Comparison of ENCODE assay signal across 11 cellular contexts in genomic region chr17:40530988-40531971, GRCh38. TPM values are rescaled to one million over a fixed set of nuclear protein-coding genes. Genes with fewer than 3 reads are reported as not detected.
DNase-seq lines count a peak whose midpoint lies in the region; ATAC-seq, FAIRE-seq and TF ChIP-seq lines count a peak whose summit lies in the region.
"Had no signal": no experiment of that assay in that cellular context is flagged by ENCODE, and none has a peak within 500 bp of the region (broad histone marks: within the 10 kb centered on the region; RNA-seq: fewer than 3 reads in every experiment).

No MANE protein-coding gene starts in this region.

- peak overlapping the region; percentile 36 for H3K27ac ChIP-seq in mammary epithelial cell (ENCODE audit: insufficient read depth, low read depth, low read length)

- no peak for TF ChIP-seq CTCF in mammary epithelial cell (conservative IDR thresholded peaks at IDR 0.05 in 1 of 2, IDR thresholded peaks at IDR 0.05 in 1 of 2; ENCODE audit: extremely low read depth in 1 of 2, insufficient read depth in 1 of 2, low read depth in 1 of 2, low read length in 2 of 2)

- in situ Hi-C loops in mammary epithelial cell (cut with MboI; ENCODE audit: low sequenced_read_pairs in 2 of 2), result loop anchor here (5.0 kb wide), 1 partner anchor 39 kb away; no protein-coding TSS in a partner anchor

- no peaks in the 10 kb centered on the region for H3K36me3 ChIP-seq in mammary epithelial cell (ENCODE audit: insufficient read depth, low read length)

- CTCF ChIA-PET in mammary epithelial cell (lab: Charles Lee; ENCODE audit: low non-redundant PET), result interaction anchor here (0.6 to 0.8 kb wide), 2 partner anchors 9 to 55 kb away, joined by 4 read pairs; no protein-coding TSS in a partner anchor

- no peak for DNase-seq in GM12891 (ENCODE audit: insufficient read length, low spot score)
- DNase-seq in activated CD4-positive, CD25-positive, alpha-beta regulatory T cell (lab: John Stamatoyannopoulos, UW), result peak in 3 of 4 experiments; percentile 17 to 34 (median 18)
- DNase-seq in mammary epithelial cell, result no peak
- peak; percentile 79 to 82 for DNase-seq in stimulated activated CD4-positive, alpha-beta T cell treated with anti-CD3 and anti-CD28 coated beads, Interleukin-2, amount 100 ng/mL, for 48 hours
- DNase-seq in NCI-H345 (lab: John Stamatoyannopoulos, UW), result no peak
- DNase-seq in NCI-H345 treated with DMSO at 0.1 percent for 48 hours (lab: John Stamatoyannopoulos, UW; ENCODE audit: unreplicated experiment), result no peak
- DNase-seq in left colon, result no peak

- no peaks in the 10 kb centered on the region for H3K79me2 ChIP-seq in mammary epithelial cell (ENCODE audit: insufficient read depth, low read length)

- no peak overlapping the region for H3K9ac ChIP-seq in mammary epithelial cell (ENCODE audit: insufficient read depth, low read length)

- H2AFZ ChIP-seq in mammary epithelial cell (ENCODE audit: low read depth, low read length), result no peak overlapping the region

- peak; percentile 72 for FAIRE-seq in GM12891 (lab: Jason Lieb, UNC)

- no peak overlapping the region for H3K4me2 ChIP-seq in mammary epithelial cell (ENCODE audit: insufficient read depth, low read depth, low read length)

- dilution Hi-C loops in mammary epithelial cell (cut with HindIII; ENCODE audit: low sequenced_read_pairs), result loop anchor here (5.0 kb wide), 3 partner anchors 51 to 354 kb away; partner anchors contain the start of genes RAPGEFL1 and TOP2A

- intact Hi-C loops in mammary epithelial cell (cut with micrococcal nuclease) (no loop called here), left colon (cut with DNase I, micrococcal nuclease) (loop anchor here in 1 of 2 donors (10.0 kb wide), 1 partner anchor 96 kb away; no protein-coding TSS in a partner anchor)

- TF ChIP-seq POLR2A in GM12891 (IDR thresholded peaks at IDR 0.05; ENCODE audit: low read depth, low read length), result no peak

- H3K9me3 ChIP-seq in mammary epithelial cell (replicated peaks; ENCODE audit: insufficient read depth, low read length), result no peaks in the 10 kb centered on the region

- no peaks in the 10 kb centered on the region for H3K27me3 ChIP-seq in mammary epithelial cell (ENCODE audit: insufficient read depth, low read length)

- 97% methylated on average over 13 of the region's 15 CpGs for WGBS in mammary epithelial cell (ENCODE audit: low coverage, missing lambda C conversion rate)

- H3K4me1 ChIP-seq in mammary epithelial cell (ENCODE audit: insufficient read depth, low read length), result peaks cover 36% of the 10 kb centered on the region

- ATAC-seq in GM21825 (IDR thresholded peaks at IDR 0.05; ENCODE audit: unreplicated experiment) (no peak), left colon (no peak)
- ATAC-seq: Right ventricle myocardium inferior had no signal

- no peaks in the 10 kb centered on the region for H4K20me1 ChIP-seq in mammary epithelial cell (ENCODE audit: insufficient read depth, low read length)

- no peak overlapping the region for H3K4me3 ChIP-seq in mammary epithelial cell (replicated peaks in 1 of 3; ENCODE audit: insufficient read depth in 1 of 3, low read depth in 2 of 3, low read length in 3 of 3)

- no TSS peak for BruUV-seq in mammary epithelial cell (replicated peaks; lab: Mats Ljungman, UMichigan)

TF ChIP-seq in GM12891, 5 proteins besides CTCF, POLR2A, EP300 and RAD21:
- no peak for TF ChIP-seq POU2F2 (IDR thresholded peaks at IDR 0.05; ENCODE audit: low read depth, low read length)
- TF ChIP-seq TAF1 (IDR thresholded peaks at IDR 0.05; ENCODE audit: low read depth, low read length), result 0 out of 2 replicates have a peak, but pooled peaks have one; percentile 17
- no peak for TF ChIP-seq PAX5 (IDR thresholded peaks at IDR 0.05; ENCODE audit: insufficient read depth, low read length, severe bottlenecking)
- TF ChIP-seq SPI1 (IDR thresholded peaks at IDR 0.05; ENCODE audit: low read depth, low read length), result no peak

RNA-seq across cellular contexts. Expression of gene TNS4, which starts 29.9 kb away (rescaled TPM):
- 0.22 TPM for polyA plus RNA-seq in GM12891 (2012; ENCODE audit: low read depth, missing spikeins)
- total RNA-seq in mammary epithelial cell (100 to 1,000 TPM; 170 to 608 TPM), left colon (10 to 100 TPM in 1 of 2 donors, 1 to 10 TPM in 1; 2.5 to 10.5 TPM)
- 120 TPM for polyA plus RNA-seq in mammary epithelial cell
- 1,186 TPM for polyA minus RNA-seq in mammary epithelial cell
- total RNA-seq: myocyte, Right ventricle myocardium inferior had no signal

RNA-seq across cellular contexts. Expression of gene CCR7, which starts 34.0 kb away (rescaled TPM):
- polyA plus RNA-seq in GM12891 (2012; ENCODE audit: low read depth, missing spikeins), result 156 TPM
- total RNA-seq in mammary epithelial cell (under 1 TPM in 1 of 2 donors, not detected in 1; 0.17 TPM), left colon (under 1 TPM; 0.31 to 0.95 TPM)
- 0.20 TPM for polyA plus RNA-seq in mammary epithelial cell
- polyA minus RNA-seq in mammary epithelial cell, result not detected
- total RNA-seq: Daoy, myocyte, Right ventricle myocardium inferior had no signal

Comparison
In these comparisons a context has a peak if more than half of its experiments do, and no peak if none do; other contexts are left out.
1. DNase-seq: peak in activated CD4-positive, CD25-positive, alpha-beta regulatory T cell (3 of 4) and stimulated activated CD4-positive, alpha-beta T cell treated with anti-CD3 and anti-CD28 coated beads, Interleukin-2, amount 100 ng/mL, for 48 hours (2 of 2); none in GM12891 (single experiment), mammary epithelial cell (single experiment), NCI-H345 (single experiment), NCI-H345 treated with DMSO at 0.1 percent for 48 hours (single experiment) and left colon (0 of 2).
2. RNA of gene TNS4, which starts 29.9 kb away (total RNA-seq): 170 to 608 TPM in mammary epithelial cell; 2.5 to 10.5 TPM in left colon; every median in the first group is over 10 times any median in the second.